Comparison of ENCODE assay signal across 8 cellular contexts in genomic region chr17:14299261-14300093, GRCh38. TPM values are rescaled to one million over a fixed set of nuclear protein-coding genes. Genes with fewer than 3 reads are reported as not detected.
DNase-seq lines count a peak whose midpoint lies in the region; ATAC-seq and TF ChIP-seq lines count a peak whose summit lies in the region.

No MANE protein-coding gene starts in this region.

- peaks cover 72% of the 10 kb centered on the region for H3K4me1 Mint-ChIP-seq in stimulated activated naive CD8-positive, alpha-beta T cell treated with anti-CD3 and anti-CD28 coated beads, Interleukin-15, Interleukin-2, amounts not matched to agents 100 ng/mL and 50 ng/mL, for 24 hours (ENCODE audit: low read depth)

- peak overlapping the region; percentile 52 for H3K4me3 ChIP-seq in astrocyte of the spinal cord (ENCODE audit: low read depth, low read length)

- H3K27ac Mint-ChIP-seq in stimulated activated naive CD8-positive, alpha-beta T cell treated with anti-CD3 and anti-CD28 coated beads, Interleukin-15, Interleukin-2, amounts not matched to agents 100 ng/mL and 50 ng/mL, for 24 hours: peak overlapping the region; percentile 82

- peak; percentile 53 for DNase-seq in AG20443 (ENCODE audit: low spot score)
- peak; percentile 6 for DNase-seq in NCI-H69 (lab: John Stamatoyannopoulos, UW)
- peak; percentile 66 for DNase-seq in astrocyte of the spinal cord (ENCODE audit: low read depth, low spot score)
- DNase-seq in left lobe of liver (ENCODE audit: low spot score): peak; percentile 70
- DNase-seq in NCI-H128 (lab: John Stamatoyannopoulos, UW; ENCODE audit: unreplicated experiment): no peak
- no peak for DNase-seq in HUDEP-2 (lab: John Stamatoyannopoulos, UW; ENCODE audit: unreplicated experiment in 76 of 76)
- DNase-seq in GDM1 (lab: John Stamatoyannopoulos, UW): no peak

- H3K27me3 Mint-ChIP-seq in stimulated activated naive CD8-positive, alpha-beta T cell treated with anti-CD3 and anti-CD28 coated beads, Interleukin-15, Interleukin-2, amounts not matched to agents 100 ng/mL and 50 ng/mL, for 24 hours: peaks cover 40% of the 10 kb centered on the region

- in situ Hi-C loops in astrocyte of the spinal cord (cut with HindIII; ENCODE audit: low sequenced_read_pairs): no loop called here

- peak overlapping the region; percentile 95 for H3K4me3 Mint-ChIP-seq in stimulated activated naive CD8-positive, alpha-beta T cell treated with anti-CD3 and anti-CD28 coated beads, Interleukin-15, Interleukin-2, amounts not matched to agents 100 ng/mL and 50 ng/mL, for 24 hours

- peaks cover 7% of the 10 kb centered on the region for H3K36me3 Mint-ChIP-seq in stimulated activated naive CD8-positive, alpha-beta T cell treated with anti-CD3 and anti-CD28 coated beads, Interleukin-15, Interleukin-2, amounts not matched to agents 100 ng/mL and 50 ng/mL, for 24 hours (ENCODE audit: low read depth)

- H3K9me3 Mint-ChIP-seq in stimulated activated naive CD8-positive, alpha-beta T cell treated with anti-CD3 and anti-CD28 coated beads, Interleukin-15, Interleukin-2, amounts not matched to agents 100 ng/mL and 50 ng/mL, for 24 hours: no peaks in the 10 kb centered on the region

- no peak for ATAC-seq in left lobe of liver

- no peak for TF ChIP-seq CTCF in astrocyte of the spinal cord (IDR thresholded peaks at IDR 0.05; ENCODE audit: low read depth, low read length)

RNA-seq across cellular contexts. Expression of gene HS3ST3B1, which starts 1.4 kb away (rescaled TPM):
- total RNA-seq in left lobe of liver: 39.8 TPM

Comparison
In these comparisons a context has a peak if more than half of its experiments do, and no peak if none do; other contexts are left out.
1. DNase-seq: peak in AG20443 (single experiment), NCI-H69 (single experiment), astrocyte of the spinal cord (single experiment) and left lobe of liver (single experiment); none in NCI-H128 (single experiment), HUDEP-2 (0 of 76) and GDM1 (single experiment).